8 cellular contexts compared by ENCODE assay signal in genomic region chr10:124462348-124462695, GRCh38. TPM values are rescaled to one million over a fixed set of nuclear protein-coding genes. Genes with fewer than 3 reads are reported as not detected.
DNase-seq lines count a peak whose midpoint lies in the region; ATAC-seq and TF ChIP-seq lines count a peak whose summit lies in the region.

No MANE protein-coding gene starts in this region.

- ATAC-seq in naive B cell (ENCODE audit: low read depth in 2 of 2): no peak

- peak overlapping the region in 2 of 6 donors; percentile 81 to 94 for H3K27ac Mint-ChIP-seq in naive B cell

- H3K27me3 ChIP-seq in ACC112 (ENCODE audit: insufficient read depth, low read length): peaks cover 10% of the 10 kb centered on the region

- no peak overlapping the region for H3K27ac ChIP-seq in ACC112 (ENCODE audit: low read depth, low read length)

- peaks cover 27 to 41% (median 28%) of the 10 kb centered on the region in 3 donors for H3K4me1 Mint-ChIP-seq in naive B cell

- H3K36me3 ChIP-seq in ACC112 (ENCODE audit: insufficient read depth, low read length): no peaks in the 10 kb centered on the region

- no peak for TF ChIP-seq CTCF in choroid plexus epithelial cell (conservative IDR thresholded peaks at IDR 0.05; ENCODE audit: low read depth, low read length)

- H3K4me3 Mint-ChIP-seq in naive B cell: peak overlapping the region; percentile 73 to 94 (median 88)

- no peaks in the 10 kb centered on the region for H3K9me3 Mint-ChIP-seq in naive B cell

- no peaks in the 10 kb centered on the region for H3K79me2 ChIP-seq in ACC112 (ENCODE audit: control insufficient read depth, insufficient read depth, low read length, unreplicated experiment)

- DNase-seq in Jurkat, Clone E6-1 (ENCODE audit: low read depth, low spot score): no peak
- DNase-seq in choroid plexus epithelial cell (ENCODE audit: low read depth): no peak
- no peak for DNase-seq in naive B cell
- no peak for DNase-seq in NCI-H1436 (lab: John Stamatoyannopoulos, UW)
- DNase-seq in NCI-H2081 (lab: John Stamatoyannopoulos, UW): no peak
- DNase-seq in cortex of kidney (lab: John Stamatoyannopoulos, UW): no peak
- DNase-seq in NCI-H446 treated with DMSO at 0.1 percent for 48 hours (lab: John Stamatoyannopoulos, UW): no peak

- H3K27me3 Mint-ChIP-seq in naive B cell: peaks cover 5 to 10% (median 8%) of the 10 kb centered on the region in 3 donors

- peak overlapping the region; percentile 89 for H3K4me3 ChIP-seq in ACC112 (ENCODE audit: low read depth, low read length)
- H3K4me3 ChIP-seq in Jurkat, Clone E6-1 (ENCODE audit: low read length): peak overlapping the region; percentile 73
- H3K4me3 ChIP-seq in choroid plexus epithelial cell (ENCODE audit: low read depth, low read length): peak overlapping the region; percentile 83

- H3K4me1 ChIP-seq in ACC112 (ENCODE audit: control insufficient read depth, insufficient read depth, low read length, unreplicated experiment): no peaks in the 10 kb centered on the region

- H3K36me3 Mint-ChIP-seq in naive B cell: no peaks in the 10 kb centered on the region

- peak overlapping the region; percentile 31 for H2AFZ ChIP-seq in ACC112 (ENCODE audit: low read length, unreplicated experiment)

RNA-seq across cellular contexts. Expression of gene LHPP, which starts 0.7 kb away (rescaled TPM):
- 29.3 TPM for polyA plus RNA-seq in Jurkat, Clone E6-1 (2012; ENCODE audit: insufficient read depth, insufficient read length)
- 10 to 100 TPM; 30.5 to 89.2 (median 55.6) TPM for polyA plus RNA-seq in naive B cell (ENCODE audit: low read depth in 6 of 6)

RNA-seq across cellular contexts. Expression of gene NKX1-2, which starts 12.5 kb away (rescaled TPM):
- not detected for polyA plus RNA-seq in Jurkat, Clone E6-1 (2012; ENCODE audit: insufficient read depth, insufficient read length)
- polyA plus RNA-seq in naive B cell (ENCODE audit: low read depth in 6 of 6): not detected

RNA-seq across cellular contexts. Expression of gene OAT, which starts 43.6 kb away (rescaled TPM):
- 44.8 TPM for polyA plus RNA-seq in Jurkat, Clone E6-1 (2012; ENCODE audit: insufficient read depth, insufficient read length)
- 10 to 100 TPM; 44.1 to 93.7 (median 54.1) TPM for polyA plus RNA-seq in naive B cell (ENCODE audit: low read depth in 6 of 6)
